Comparison of ENCODE assay signal across 1 cellular context in the genomic region with DNA sequence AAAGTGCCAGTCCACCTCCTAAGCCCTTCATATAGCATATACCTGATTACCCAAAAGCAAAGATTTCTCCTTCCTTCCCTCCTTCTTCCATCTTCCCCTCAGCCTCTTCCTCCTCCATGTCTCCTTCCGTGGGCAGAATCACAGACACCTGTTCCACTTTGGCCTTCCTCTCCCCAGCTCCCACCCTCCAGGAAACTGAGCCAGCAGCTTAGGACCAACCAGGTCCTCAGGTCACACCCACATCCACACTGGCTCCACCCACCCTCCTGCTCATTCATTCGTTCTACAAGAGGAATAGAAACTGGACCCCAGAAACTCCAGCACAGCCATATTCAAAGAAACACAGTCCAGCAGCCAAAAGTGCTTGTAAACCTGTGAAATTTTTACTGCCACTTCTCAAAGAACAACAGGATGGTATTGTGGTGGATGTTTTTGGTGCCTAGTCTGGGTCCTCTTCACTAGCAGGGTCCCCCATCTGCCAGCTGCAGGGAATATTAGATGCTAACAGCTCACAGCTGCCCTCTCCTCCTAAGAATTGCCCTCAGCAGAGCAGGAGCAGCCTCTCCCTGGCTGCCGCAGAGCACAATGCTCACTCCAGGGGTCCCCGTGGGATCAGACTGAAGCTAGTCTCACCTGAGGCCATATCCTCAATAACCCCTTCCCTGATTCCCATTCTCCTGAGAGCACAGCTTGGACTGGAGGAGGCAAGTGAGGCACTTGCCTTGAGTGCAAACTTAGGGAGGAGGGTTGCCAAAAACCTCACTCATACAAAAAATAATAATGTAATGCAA.
TF ChIP-seq lines count a peak whose summit lies in the region.

No MANE protein-coding gene starts in this region.

TF ChIP-seq in SK-N-SH treated with all-trans-retinoic acid at 6 μM for 48 hours, 23 proteins besides CTCF, POLR2A, EP300 and RAD21 (continued from another document):
- TF ChIP-seq, protein P1, sequence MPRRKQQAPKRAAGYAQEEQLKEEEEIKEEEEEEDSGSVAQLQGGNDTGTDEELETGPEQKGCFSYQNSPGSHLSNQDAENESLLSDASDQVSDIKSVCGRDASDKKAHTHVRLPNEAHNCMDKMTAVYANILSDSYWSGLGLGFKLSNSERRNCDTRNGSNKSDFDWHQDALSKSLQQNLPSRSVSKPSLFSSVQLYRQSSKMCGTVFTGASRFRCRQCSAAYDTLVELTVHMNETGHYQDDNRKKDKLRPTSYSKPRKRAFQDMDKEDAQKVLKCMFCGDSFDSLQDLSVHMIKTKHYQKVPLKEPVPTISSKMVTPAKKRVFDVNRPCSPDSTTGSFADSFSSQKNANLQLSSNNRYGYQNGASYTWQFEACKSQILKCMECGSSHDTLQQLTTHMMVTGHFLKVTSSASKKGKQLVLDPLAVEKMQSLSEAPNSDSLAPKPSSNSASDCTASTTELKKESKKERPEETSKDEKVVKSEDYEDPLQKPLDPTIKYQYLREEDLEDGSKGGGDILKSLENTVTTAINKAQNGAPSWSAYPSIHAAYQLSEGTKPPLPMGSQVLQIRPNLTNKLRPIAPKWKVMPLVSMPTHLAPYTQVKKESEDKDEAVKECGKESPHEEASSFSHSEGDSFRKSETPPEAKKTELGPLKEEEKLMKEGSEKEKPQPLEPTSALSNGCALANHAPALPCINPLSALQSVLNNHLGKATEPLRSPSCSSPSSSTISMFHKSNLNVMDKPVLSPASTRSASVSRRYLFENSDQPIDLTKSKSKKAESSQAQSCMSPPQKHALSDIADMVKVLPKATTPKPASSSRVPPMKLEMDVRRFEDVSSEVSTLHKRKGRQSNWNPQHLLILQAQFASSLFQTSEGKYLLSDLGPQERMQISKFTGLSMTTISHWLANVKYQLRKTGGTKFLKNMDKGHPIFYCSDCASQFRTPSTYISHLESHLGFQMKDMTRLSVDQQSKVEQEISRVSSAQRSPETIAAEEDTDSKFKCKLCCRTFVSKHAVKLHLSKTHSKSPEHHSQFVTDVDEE (CRISPR knock-in tag; IDR thresholded peaks at IDR 0.05) = no peak
- no peak for TF ChIP-seq ISL1 (CRISPR knock-in tag; IDR thresholded peaks at IDR 0.05)
- no peak for TF ChIP-seq GLIS3 (CRISPR knock-in tag; IDR thresholded peaks at IDR 0.05)
- TF ChIP-seq TOX (CRISPR knock-in tag; IDR thresholded peaks at IDR 0.05; ENCODE audit: borderline replicate concordance) = no peak
- no peak for TF ChIP-seq BACH2 (CRISPR knock-in tag; IDR thresholded peaks at IDR 0.05; ENCODE audit: borderline replicate concordance)
- TF ChIP-seq ZNF8 (CRISPR knock-in tag; IDR thresholded peaks at IDR 0.05) = no peak
- no peak for TF ChIP-seq OSR1 (CRISPR knock-in tag; IDR thresholded peaks at IDR 0.05)
- TF ChIP-seq, protein P2, sequence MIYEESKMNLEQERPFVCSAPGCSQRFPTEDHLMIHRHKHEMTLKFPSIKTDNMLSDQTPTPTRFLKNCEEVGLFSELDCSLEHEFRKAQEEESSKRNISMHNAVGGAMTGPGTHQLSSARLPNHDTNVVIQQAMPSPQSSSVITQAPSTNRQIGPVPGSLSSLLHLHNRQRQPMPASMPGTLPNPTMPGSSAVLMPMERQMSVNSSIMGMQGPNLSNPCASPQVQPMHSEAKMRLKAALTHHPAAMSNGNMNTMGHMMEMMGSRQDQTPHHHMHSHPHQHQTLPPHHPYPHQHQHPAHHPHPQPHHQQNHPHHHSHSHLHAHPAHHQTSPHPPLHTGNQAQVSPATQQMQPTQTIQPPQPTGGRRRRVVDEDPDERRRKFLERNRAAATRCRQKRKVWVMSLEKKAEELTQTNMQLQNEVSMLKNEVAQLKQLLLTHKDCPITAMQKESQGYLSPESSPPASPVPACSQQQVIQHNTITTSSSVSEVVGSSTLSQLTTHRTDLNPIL (CRISPR knock-in tag; IDR thresholded peaks at IDR 0.05; ENCODE audit: low read depth) = no peak
- TF ChIP-seq ZFP30 (CRISPR knock-in tag; IDR thresholded peaks at IDR 0.05) = no peak
- TF ChIP-seq RARB (CRISPR knock-in tag; IDR thresholded peaks at IDR 0.05) = no peak
- no peak for TF ChIP-seq ZNF70 (CRISPR knock-in tag; IDR thresholded peaks at IDR 0.05)
- TF ChIP-seq, protein P3, sequence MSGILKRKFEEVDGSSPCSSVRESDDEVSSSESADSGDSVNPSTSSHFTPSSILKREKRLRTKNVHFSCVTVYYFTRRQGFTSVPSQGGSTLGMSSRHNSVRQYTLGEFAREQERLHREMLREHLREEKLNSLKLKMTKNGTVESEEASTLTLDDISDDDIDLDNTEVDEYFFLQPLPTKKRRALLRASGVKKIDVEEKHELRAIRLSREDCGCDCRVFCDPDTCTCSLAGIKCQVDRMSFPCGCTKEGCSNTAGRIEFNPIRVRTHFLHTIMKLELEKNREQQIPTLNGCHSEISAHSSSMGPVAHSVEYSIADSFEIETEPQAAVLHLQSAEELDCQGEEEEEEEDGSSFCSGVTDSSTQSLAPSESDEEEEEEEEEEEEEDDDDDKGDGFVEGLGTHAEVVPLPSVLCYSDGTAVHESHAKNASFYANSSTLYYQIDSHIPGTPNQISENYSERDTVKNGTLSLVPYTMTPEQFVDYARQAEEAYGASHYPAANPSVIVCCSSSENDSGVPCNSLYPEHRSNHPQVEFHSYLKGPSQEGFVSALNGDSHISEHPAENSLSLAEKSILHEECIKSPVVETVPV (CRISPR knock-in tag; IDR thresholded peaks at IDR 0.05) = no peak
- no peak for TF ChIP-seq ZNF565 (CRISPR knock-in tag; conservative IDR thresholded peaks at IDR 0.05; ENCODE audit: low read depth)
- TF ChIP-seq CSDC2 (CRISPR knock-in tag; IDR thresholded peaks at IDR 0.05) = no peak
- TF ChIP-seq PPARA (CRISPR knock-in tag; IDR thresholded peaks at IDR 0.05; ENCODE audit: borderline replicate concordance) = no peak
- no peak for TF ChIP-seq ZFP3 (CRISPR knock-in tag; IDR thresholded peaks at IDR 0.05)
TF ChIP-seq in SK-N-SH treated with all-trans-retinoic acid at 6 μM for 48 hours: peak in this region for 0.
